22 cellular contexts compared by ENCODE assay signal in genomic region chr7:4083513-4083912, GRCh38.
A peak's percentile ranks its signal among the peaks of the same experiment; 100 is the strongest.
DNase-seq lines count a peak whose midpoint lies in the region; ATAC-seq and FAIRE-seq lines count a peak whose summit lies in the region.
"Had no signal": no experiment of that assay in that cellular context is flagged by ENCODE, and none has a peak within 500 bp of the region (broad histone marks: within the 10 kb centered on the region; RNA-seq: fewer than 3 reads in every experiment).

No MANE protein-coding gene starts in this region.

- intact Hi-C loops in activated naive CD4-positive, alpha-beta T cell treated with anti-CD3 and anti-CD28 coated beads for 36 hours (cut with micrococcal nuclease): no loop called here

- H3K4me3 Mint-ChIP-seq in activated naive CD4-positive, alpha-beta T cell treated with anti-CD3 and anti-CD28 coated beads, Interleukin-2, amount 50 U/mL, for 24 hours: no peak overlapping the region
- no peak overlapping the region for H3K4me3 Mint-ChIP-seq in activated naive CD4-positive, alpha-beta T cell treated with anti-CD3 and anti-CD28 coated beads for 36 hours
- no peak overlapping the region for H3K4me3 Mint-ChIP-seq in naive B cell
- H3K4me3 Mint-ChIP-seq: CD14-positive monocyte; CD8-positive, alpha-beta memory T cell; GM23338 had no signal

- peaks cover 10% of the 10 kb centered on the region for H3K4me1 Mint-ChIP-seq in activated naive CD4-positive, alpha-beta T cell treated with anti-CD3 and anti-CD28 coated beads, Interleukin-2, amount 50 U/mL, for 24 hours
- peaks cover 5% of the 10 kb centered on the region for H3K4me1 Mint-ChIP-seq in activated naive CD4-positive, alpha-beta T cell treated with anti-CD3 and anti-CD28 coated beads for 36 hours (ENCODE audit: low read depth)
- peaks cover 10 to 18% (median 12%) of the 10 kb centered on the region in 3 donors for H3K4me1 Mint-ChIP-seq in naive B cell

- no peaks in the 10 kb centered on the region for H3K9me3 Mint-ChIP-seq in activated naive CD4-positive, alpha-beta T cell treated with anti-CD3 and anti-CD28 coated beads, Interleukin-2, amount 50 U/mL, for 24 hours
- no peaks in the 10 kb centered on the region for H3K9me3 Mint-ChIP-seq in activated naive CD4-positive, alpha-beta T cell treated with anti-CD3 and anti-CD28 coated beads for 36 hours
- H3K9me3 Mint-ChIP-seq in naive B cell: peaks cover 0 to 6% (median 4%) of the 10 kb centered on the region in 7 donors

- no peaks in the 10 kb centered on the region for H3K27me3 Mint-ChIP-seq in activated naive CD4-positive, alpha-beta T cell treated with anti-CD3 and anti-CD28 coated beads, Interleukin-2, amount 50 U/mL, for 24 hours
- no peaks in the 10 kb centered on the region for H3K27me3 Mint-ChIP-seq in activated naive CD4-positive, alpha-beta T cell treated with anti-CD3 and anti-CD28 coated beads for 36 hours (ENCODE audit: low read depth)
- H3K27me3 Mint-ChIP-seq in naive B cell: no peaks in the 10 kb centered on the region

- peak overlapping the region; percentile 51 for H3K27ac Mint-ChIP-seq in activated naive CD4-positive, alpha-beta T cell treated with anti-CD3 and anti-CD28 coated beads, Interleukin-2, amount 50 U/mL, for 24 hours
- no peak overlapping the region for H3K27ac Mint-ChIP-seq in activated naive CD4-positive, alpha-beta T cell treated with anti-CD3 and anti-CD28 coated beads for 36 hours
- H3K27ac Mint-ChIP-seq in naive B cell: peak overlapping the region; percentile 58 to 90 (median 69)
- H3K27ac Mint-ChIP-seq: CD14-positive monocyte, GM23338 had no signal

- H3K36me3 Mint-ChIP-seq in activated naive CD4-positive, alpha-beta T cell treated with anti-CD3 and anti-CD28 coated beads, Interleukin-2, amount 50 U/mL, for 24 hours: no peaks in the 10 kb centered on the region
- no peaks in the 10 kb centered on the region for H3K36me3 Mint-ChIP-seq in activated naive CD4-positive, alpha-beta T cell treated with anti-CD3 and anti-CD28 coated beads for 36 hours (ENCODE audit: low read depth)
- H3K36me3 Mint-ChIP-seq in naive B cell: no peaks in the 10 kb centered on the region
- H3K36me3 Mint-ChIP-seq: CD14-positive monocyte; CD8-positive, alpha-beta memory T cell had no signal

- CTCF ChIA-PET in activated naive CD4-positive, alpha-beta T cell treated with anti-CD3 and anti-CD28 coated beads for 36 hours (lab: Charles Lee): no interaction called here

- no peak for DNase-seq in activated naive CD4-positive, alpha-beta T cell treated with anti-CD3 and anti-CD28 coated beads for 36 hours
- DNase-seq in NCI-H69 (lab: John Stamatoyannopoulos, UW): peak; percentile 29
- no peak for DNase-seq in naive B cell
- DNase-seq in urothelium cell line (ENCODE audit: low spot score): no peak
- DNase-seq in COR-L47 (lab: John Stamatoyannopoulos, UW): no peak
- DNase-seq in NCI-H345 treated with DMSO at 0.1 percent for 48 hours (lab: John Stamatoyannopoulos, UW; ENCODE audit: unreplicated experiment): no peak
- DNase-seq: AML-193; Caco-2; CD8-positive, alpha-beta memory T cell; HCEC 1CT; IMR-90 had no signal

- no peak for ATAC-seq in naive B cell (ENCODE audit: low read depth in 2 of 2)
- ATAC-seq in GM19452 (IDR thresholded peaks at IDR 0.05; ENCODE audit: unreplicated experiment): no peak
- ATAC-seq: GM23338, K562 had no signal

- peak; percentile 94 for FAIRE-seq in urothelium cell line (lab: Jason Lieb, UNC)
- FAIRE-seq: A549, D721Med, G401.6, GM12891, GM19239, H54, K562 had no signal
